In genomic region chr12:19287302-19287701, GRCh38 we compare ENCODE assay signal across 19 cellular contexts.
DNase-seq lines count a peak whose midpoint lies in the region; ATAC-seq and TF ChIP-seq lines count a peak whose summit lies in the region.
"Had no signal": no experiment of that assay in that cellular context is flagged by ENCODE, and none has a peak within 500 bp of the region (broad histone marks: within the 10 kb centered on the region; RNA-seq: fewer than 3 reads in every experiment).

No MANE protein-coding gene starts in this region.

- H3K27me3 ChIP-seq in GM23248 (replicated peaks; ENCODE audit: insufficient read depth) = no peaks in the 10 kb centered on the region
- no peaks in the 10 kb centered on the region for H3K27me3 ChIP-seq in thoracic aorta (replicated peaks; ENCODE audit: insufficient read depth)
- H3K27me3 ChIP-seq: Peyer's patch had no signal

- H3K27me3 Mint-ChIP-seq in HFFc6 (ENCODE audit: insufficient read depth) = no peaks in the 10 kb centered on the region

- H3K9me3 ChIP-seq in GM23248 (ENCODE audit: low read depth) (no peaks in the 10 kb centered on the region), thoracic aorta (no peaks in the 10 kb centered on the region)
- H3K9me3 ChIP-seq: Peyer's patch had no signal

- no peak overlapping the region for H2AFZ ChIP-seq in GM23248

- H3K4me1 ChIP-seq in GM23248 (ENCODE audit: insufficient read depth) (0 out of 2 replicates have a peak, but pooled peaks cover 3% of the 10 kb centered on the region), thoracic aorta (ENCODE audit: control insufficient read depth in 1 of 2, low read depth in 2 of 2) (peaks cover 2 to 11% of the 10 kb centered on the region in 2 donors)
- H3K4me1 ChIP-seq: Peyer's patch had no signal

- H3K4me3 ChIP-seq in GM23248 (no peak overlapping the region), fibroblast of pulmonary artery (replicated peaks; ENCODE audit: low read depth, low read length) (no peak overlapping the region), thoracic aorta (no peak overlapping the region)
- H3K4me3 ChIP-seq: Peyer's patch had no signal

- H3F3A ChIP-seq in GM23248 (ENCODE audit: insufficient read depth) = no peaks in the 10 kb centered on the region

- H3K36me3 Mint-ChIP-seq in HFFc6 (ENCODE audit: low read depth) = no peaks in the 10 kb centered on the region
- H3K36me3 Mint-ChIP-seq: CD14-positive monocyte had no signal

- H3K79me2 ChIP-seq in GM23248 (ENCODE audit: insufficient read depth) = no peaks in the 10 kb centered on the region

- no peak overlapping the region for H3K27ac Mint-ChIP-seq in HFFc6

- H4K20me1 ChIP-seq in GM23248 (ENCODE audit: insufficient read depth) = no peaks in the 10 kb centered on the region

- DNase-seq in GM23248 = peak; percentile 14
- peak; percentile 34 for DNase-seq in NCI-H1694 treated with DMSO at 0.1 percent for 48 hours (lab: John Stamatoyannopoulos, UW)
- DNase-seq in fibroblast of pulmonary artery (ENCODE audit: low read depth) = peak; percentile 13
- no peak for DNase-seq in thoracic aorta (ENCODE audit: low spot score)
- no peak for DNase-seq in HFFc6
- DNase-seq: AML-193, DMS153, EL, KBM-7, NCI-H1048, NCI-H1436 treated with DMSO at 0.1 percent for 48 hours, NCI-H2107, NCI-H226, NCI-H524 treated with DMSO at 0.1 percent for 48 hours, Peyer's patch had no signal

- no peak overlapping the region for H3K27ac ChIP-seq in GM23248
- peak overlapping the region; percentile 2 to 15 for H3K27ac ChIP-seq in thoracic aorta
- H3K27ac ChIP-seq: Peyer's patch had no signal

- H3K9ac ChIP-seq in GM23248 = no peak overlapping the region

- no peak overlapping the region for H3K4me3 Mint-ChIP-seq in HFFc6
- H3K4me3 Mint-ChIP-seq: CD14-positive monocyte had no signal

- H3K9me2 ChIP-seq in GM23248 (ENCODE audit: insufficient read depth) = no peaks in the 10 kb centered on the region

- TF ChIP-seq CTCF in fibroblast of pulmonary artery (IDR thresholded peaks at IDR 0.05; ENCODE audit: low read length, missing control alignments) = no peak
- TF ChIP-seq CTCF in thoracic aorta (IDR thresholded peaks at IDR 0.05) = no peak
- no peak for TF ChIP-seq CTCF in HFFc6 (IDR thresholded peaks at IDR 0.05)

- H3K9me3 Mint-ChIP-seq in HFFc6 = no peaks in the 10 kb centered on the region
- H3K9me3 Mint-ChIP-seq: CD14-positive monocyte had no signal

- in situ Hi-C loops in GM23248 (cut with MboI) = loop anchor here (25.0 kb wide), 2 partner anchors 850 to 1025 kb away; partner anchors contain the start of gene PIK3C2G

- no peak for ATAC-seq in thoracic aorta (ENCODE audit: insufficient number of reproducible peaks, low FRiP score, low read depth)
- ATAC-seq in HG03354 (IDR thresholded peaks at IDR 0.05; ENCODE audit: poor library complexity, severe bottlenecking, unreplicated experiment) = no peak
- ATAC-seq in HG02571 (IDR thresholded peaks at IDR 0.05; ENCODE audit: unreplicated experiment) = no peak
- ATAC-seq: Right ventricle myocardium inferior had no signal

- no peak overlapping the region for H3K4me2 ChIP-seq in GM23248 (ENCODE audit: unreplicated experiment)

- peaks cover 13% of the 10 kb centered on the region for H3K4me1 Mint-ChIP-seq in HFFc6 (ENCODE audit: low read depth)
- H3K4me1 Mint-ChIP-seq: CD14-positive monocyte had no signal

- WGBS in GM23248 (ENCODE audit: low coverage in 1 of 2, low lambda C conversion rate in 2 of 2, missing lambda C conversion rate in 2 of 2), 2 experiments = 49 to 55% methylated on average over 1 of the region's 1 CpG

- H3K36me3 ChIP-seq in GM23248 (ENCODE audit: low read depth) = no peaks in the 10 kb centered on the region
- no peaks in the 10 kb centered on the region for H3K36me3 ChIP-seq in thoracic aorta

Comparison
In these comparisons a context has a peak if more than half of its experiments do, and no peak if none do; other contexts are left out.
1. DNase-seq: peak in GM23248 (single experiment), NCI-H1694 treated with DMSO at 0.1 percent for 48 hours (single experiment) and fibroblast of pulmonary artery (single experiment); none in thoracic aorta (single experiment) and HFFc6 (single experiment).